Comparison of ENCODE assay signal across 8 cellular contexts in the genomic region with DNA sequence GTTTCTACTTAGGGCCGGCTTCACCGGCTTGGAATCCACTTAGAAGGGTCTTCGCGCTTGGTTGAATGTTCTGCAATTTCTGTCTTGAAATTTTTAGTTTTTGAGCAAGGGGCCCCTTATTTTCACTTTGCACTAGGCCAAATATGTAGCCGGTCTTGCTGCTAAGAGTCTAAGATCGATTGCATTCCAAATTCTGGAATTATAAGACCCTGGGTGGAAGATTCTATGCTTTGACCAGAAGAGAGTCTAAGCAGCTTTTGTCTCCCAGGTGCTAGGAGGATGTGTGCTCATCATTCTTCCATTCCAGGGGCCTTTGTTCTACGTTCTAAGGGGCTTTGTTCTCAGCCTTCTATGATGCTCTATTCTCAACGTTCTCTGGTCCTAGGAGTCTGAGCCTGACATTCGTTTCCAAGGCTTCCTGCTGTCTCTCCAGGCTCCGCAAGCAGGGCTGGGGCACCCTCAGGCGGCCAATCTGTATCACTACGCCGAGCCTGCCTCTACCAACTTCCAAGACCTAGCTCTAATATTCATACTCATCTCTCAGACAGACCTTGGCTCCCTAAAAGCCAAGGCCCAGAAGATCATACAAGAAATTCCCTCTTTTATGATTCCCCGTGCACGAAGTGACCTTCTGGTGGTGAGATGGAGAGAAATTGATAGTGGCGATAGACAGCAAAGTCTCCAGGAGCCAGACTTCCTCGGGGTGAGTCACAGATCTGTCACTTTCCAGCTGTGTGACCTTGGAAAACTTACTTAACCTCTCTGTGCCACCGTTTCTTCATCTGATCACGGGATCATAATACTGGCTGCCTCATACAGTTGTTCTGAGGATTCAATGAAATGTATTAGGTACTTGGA. TPM values are rescaled to one million over a fixed set of nuclear protein-coding genes. Genes with fewer than 3 reads are reported as not detected.
DNase-seq lines count a peak whose midpoint lies in the region; ATAC-seq, FAIRE-seq and TF ChIP-seq lines count a peak whose summit lies in the region.

No MANE protein-coding gene starts in this region.

- no peak overlapping the region for H3K27ac ChIP-seq in H9 (ENCODE audit: insufficient read length, low read depth, low read length)
- peak overlapping the region; percentile 34 for H3K27ac ChIP-seq in keratinocyte (ENCODE audit: control insufficient read depth, insufficient read depth, low read length)

- H2BK5ac ChIP-seq in H9 (ENCODE audit: insufficient read length, low read length) = no peak overlapping the region

- H2BK120ac ChIP-seq in H9 (ENCODE audit: low read depth, low read length, poor library complexity, severe bottlenecking) = no peak overlapping the region

- H3K18ac ChIP-seq in H9 (ENCODE audit: insufficient read length, low read depth, low read length) = no peak overlapping the region

- no peaks in the 10 kb centered on the region for H3K36me3 Mint-ChIP-seq in H9 (ENCODE audit: insufficient read depth in 1 of 3, low read depth in 3 of 3)
- peaks cover 3% of the 10 kb centered on the region for H3K36me3 Mint-ChIP-seq in central memory CD8-positive, alpha-beta T cell (ENCODE audit: insufficient read depth)

- no peaks in the 10 kb centered on the region for H3K4me1 ChIP-seq in H9 (ENCODE audit: insufficient read depth, low read length)
- peaks cover 13% of the 10 kb centered on the region for H3K4me1 ChIP-seq in keratinocyte (ENCODE audit: control insufficient read depth, extremely low read depth, insufficient read depth, low read length)

- H3K27me3 ChIP-seq in H9 (ENCODE audit: insufficient read depth, low read length) = no peaks in the 10 kb centered on the region; the same call in 1 of the 2 replicates
- peaks cover 26% of the 10 kb centered on the region for H3K27me3 ChIP-seq in keratinocyte (ENCODE audit: control insufficient read depth, extremely low read depth, insufficient read depth, low read length)

- H4K20me1 ChIP-seq in H9 (ENCODE audit: control insufficient read depth, insufficient read depth, insufficient read length) (no peaks in the 10 kb centered on the region), keratinocyte (ENCODE audit: control insufficient read depth, extremely low read depth, insufficient read depth, low read length) (no peaks in the 10 kb centered on the region)

- peak overlapping the region; percentile 48 to 83 for H3K4me3 Mint-ChIP-seq in H9
- peak overlapping the region; percentile 76 for H3K4me3 Mint-ChIP-seq in central memory CD8-positive, alpha-beta T cell

- no peak overlapping the region for H3K14ac ChIP-seq in H9 (ENCODE audit: insufficient read depth, low read length)

- H3K9me3 Mint-ChIP-seq in H9 = no peaks in the 10 kb centered on the region; a peak in 1 of 5 replicates
- H3K9me3 Mint-ChIP-seq in central memory CD8-positive, alpha-beta T cell = no peaks in the 10 kb centered on the region

- no peak overlapping the region for H3K23ac ChIP-seq in H9 (ENCODE audit: insufficient read length, low read depth, low read length)

- H2BK20ac ChIP-seq in H9 (ENCODE audit: low read depth, low read length, poor library complexity, severe bottlenecking) = no peak overlapping the region

- peaks cover 40% of the 10 kb centered on the region for H3K27me3 Mint-ChIP-seq in H9 (ENCODE audit: low read depth)
- H3K27me3 Mint-ChIP-seq in central memory CD8-positive, alpha-beta T cell = peaks cover 26% of the 10 kb centered on the region

- TF ChIP-seq CTCF in H9 (conservative IDR thresholded peaks at IDR 0.05) (peak; percentile 96), keratinocyte (optimal IDR thresholded peaks at IDR 0.05 in 1 of 3, IDR thresholded peaks at IDR 0.05 in 1 of 3, conservative IDR thresholded peaks at IDR 0.05 in 1 of 3; ENCODE audit: extremely low read depth in 1 of 3, insufficient read depth in 2 of 3, low read length in 3 of 3) (peak; percentile 93 to 98 (median 94))

- no peak overlapping the region for H2AK5ac ChIP-seq in H9 (ENCODE audit: insufficient read length, low read length)

- H3K79me2 ChIP-seq in H9 (ENCODE audit: insufficient read depth, low read length) (no peaks in the 10 kb centered on the region), keratinocyte (ENCODE audit: control insufficient read depth, insufficient read depth, low read length) (no peaks in the 10 kb centered on the region)

- no peak overlapping the region for H3K4ac ChIP-seq in H9 (ENCODE audit: low read depth, low read length)

- peaks cover 15% of the 10 kb centered on the region for H3K23me2 ChIP-seq in H9 (ENCODE audit: insufficient read length, low read depth, low read length, poor library complexity, severe bottlenecking)

- no peak overlapping the region for H3K56ac ChIP-seq in H9 (ENCODE audit: insufficient read length, low read depth, low read length)

- no peaks in the 10 kb centered on the region for H3K79me1 ChIP-seq in H9 (ENCODE audit: insufficient read depth, low read depth, low read length, poor library complexity, severe bottlenecking)

- H3K9me3 ChIP-seq in H9 (ENCODE audit: control insufficient read depth, low read depth, low read length) (no peaks in the 10 kb centered on the region), keratinocyte (ENCODE audit: control insufficient read depth, low read depth, low read length) (no peaks in the 10 kb centered on the region)

- peaks cover 19 to 22% of the 10 kb centered on the region in 2 experiments for H3K4me1 Mint-ChIP-seq in H9
- H3K4me1 Mint-ChIP-seq in central memory CD8-positive, alpha-beta T cell = peaks cover 22% of the 10 kb centered on the region

- H3K4me3 ChIP-seq in keratinocyte (ENCODE audit: control insufficient read depth in 2 of 3, extremely low read depth in 1 of 3, insufficient read depth in 2 of 3, low read depth in 1 of 3, low read length in 3 of 3) = peak overlapping the region; percentile 27 to 79 (median 68)

- peak; percentile 91 for FAIRE-seq in keratinocyte (lab: Jason Lieb, UNC)

- H3K4me2 ChIP-seq in H9 (ENCODE audit: insufficient read depth, insufficient read length, low read length) (peak overlapping the region; percentile 32), keratinocyte (ENCODE audit: control insufficient read depth, extremely low read depth, insufficient read depth, low read depth, low read length) (peak overlapping the region; percentile 99)

- H3K27ac Mint-ChIP-seq in H9 = peak overlapping the region in 2 of 3 experiments; percentile 72 to 89; a peak in 4 of 7 replicates
- H3K27ac Mint-ChIP-seq in central memory CD8-positive, alpha-beta T cell (ENCODE audit: low read depth) = peak overlapping the region; percentile 69

- no peaks in the 10 kb centered on the region for H3K9me1 ChIP-seq in keratinocyte (ENCODE audit: control insufficient read depth, extremely low read depth, insufficient read depth, low read length)

- H4K8ac ChIP-seq in H9 (replicated peaks; ENCODE audit: insufficient read length, low read depth, low read length) = no peak overlapping the region

- peak; percentile 50 for ATAC-seq in central memory CD8-positive, alpha-beta T cell (replicated peaks; ENCODE audit: extremely low read depth, poor library complexity, severe bottlenecking)
- ATAC-seq in GM21576 (IDR thresholded peaks at IDR 0.05; ENCODE audit: unreplicated experiment) = no peak

- DNase-seq in AG20443 (ENCODE audit: low spot score) (peak; percentile 90), H9 (peak; percentile 90), NCI-H345 (lab: John Stamatoyannopoulos, UW) (peak; percentile 86), keratinocyte (ENCODE audit: low read depth, low spot score) (peak; percentile 67)
- peak; percentile 64 for DNase-seq in activated CD4-positive, CD25-positive, alpha-beta regulatory T cell treated with anti-CD3 and anti-CD28 coated beads, Interleukin-2, amount 50 U/mL, for 72 hours
- DNase-seq in central memory CD8-positive, alpha-beta T cell (ENCODE audit: low spot score in 2 of 2) = peak; percentile 55 to 63
- DNase-seq in stimulated activated CD4-positive, alpha-beta T cell treated with anti-CD3 and anti-CD28 coated beads, Interleukin-12 subunit alpha, Interleukin-12 subunit beta, amount 100 ng/mL, for 24 hours (ENCODE audit: low read depth in 2 of 2) = peak; percentile 51 to 65

- WGBS in H9 (ENCODE audit: extremely low coverage, insufficient read length, low lambda C conversion rate) = no CpG with 5 or more reads among the region's 19 CpGs

- H2BK15ac ChIP-seq in H9 (ENCODE audit: low read depth, low read length) = no peak overlapping the region

- no peak overlapping the region for H4K91ac ChIP-seq in H9 (ENCODE audit: insufficient read length, low read depth, low read length)

- dilution Hi-C loops in keratinocyte (cut with MboI; ENCODE audit: extremely low pct_ligation_motif_present, low sequenced_read_pairs) = no loop called here

- H3K9ac ChIP-seq in H9 (ENCODE audit: extremely low read depth, insufficient read length, low read length) (no peak overlapping the region), keratinocyte (ENCODE audit: control insufficient read depth, extremely low read depth, insufficient read depth, low read length) (peak overlapping the region; percentile 46)

- no peak overlapping the region for H3T11ph ChIP-seq in H9 (ENCODE audit: low read length)

- H2BK12ac ChIP-seq in H9 (ENCODE audit: insufficient read length, low read depth, low read length) = no peak overlapping the region

- no peaks in the 10 kb centered on the region for H3K36me3 ChIP-seq in keratinocyte (ENCODE audit: control insufficient read depth in 2 of 2, extremely low read depth in 1 of 2, insufficient read depth in 2 of 2, low read length in 2 of 2)

- H2AFZ ChIP-seq in H9 (ENCODE audit: low read length) (no peak overlapping the region), keratinocyte (ENCODE audit: control insufficient read depth, low read length) (no peak overlapping the region)

- H4K5ac ChIP-seq in H9 (ENCODE audit: insufficient read length, low read depth, low read length) = no peak overlapping the region

RNA-seq across cellular contexts. Expression of a gene that starts 1.0 kb away (rescaled TPM):
- total RNA-seq in H9 (2021) = 0.87 and 1.1 TPM in 2 replicates
- polyA plus RNA-seq in keratinocyte = 0.03 to 0.14 TPM (median 0.04 TPM) in 3 replicates
- not detected for polyA plus RNA-seq in keratinocyte (2011; ENCODE audit: low read depth)
- 0.09 and 0.11 TPM in 2 replicates for polyA plus RNA-seq in keratinocyte (2011; cell fraction: cytosol; rRNA removed)
- polyA plus RNA-seq in keratinocyte (2011; cell fraction: nucleus; rRNA removed) = 0.11 and 0.28 TPM in 2 replicates
- polyA plus RNA-seq in keratinocyte (2012; ENCODE audit: low replicate concordance) = 0.06 and 0.11 TPM in 2 replicates
- polyA minus RNA-seq in keratinocyte = 0.06 TPM in 1 of 3 replicates, not detected in the others
- polyA minus RNA-seq in keratinocyte (2011; cell fraction: cytosol; rRNA and poly(A)+ RNA removed) = not detected
- not detected in 2 replicates for polyA minus RNA-seq in keratinocyte (2011; cell fraction: nucleus; rRNA and poly(A)+ RNA removed)

RNA-seq across cellular contexts. Expression of a gene that starts 26.0 kb away (rescaled TPM):
- not detected in 2 replicates for total RNA-seq in H9 (2021)
- polyA plus RNA-seq in keratinocyte = not detected in 3 replicates
- polyA plus RNA-seq in keratinocyte (2011; ENCODE audit: low read depth) = not detected
- polyA plus RNA-seq in keratinocyte (2011; cell fraction: cytosol; rRNA removed) = not detected in 2 replicates
- not detected in 2 replicates for polyA plus RNA-seq in keratinocyte (2011; cell fraction: nucleus; rRNA removed)
- polyA plus RNA-seq in keratinocyte (2012; ENCODE audit: low replicate concordance) = not detected in 2 replicates
- polyA minus RNA-seq in keratinocyte = not detected in 3 replicates
- not detected for polyA minus RNA-seq in keratinocyte (2011; cell fraction: cytosol; rRNA and poly(A)+ RNA removed)
- polyA minus RNA-seq in keratinocyte (2011; cell fraction: nucleus; rRNA and poly(A)+ RNA removed) = not detected in 2 replicates

RNA-seq across cellular contexts. Expression of a gene that starts 37.1 kb away (rescaled TPM):
- total RNA-seq in H9 (2021) = not detected in 2 replicates
- 0.08 TPM in 1 of 3 replicates, not detected in the others for polyA plus RNA-seq in keratinocyte
- polyA plus RNA-seq in keratinocyte (2011; ENCODE audit: low read depth) = not detected
- polyA plus RNA-seq in keratinocyte (2011; cell fraction: cytosol; rRNA removed) = not detected in 2 replicates
- not detected in 2 replicates for polyA plus RNA-seq in keratinocyte (2011; cell fraction: nucleus; rRNA removed)
- polyA plus RNA-seq in keratinocyte (2012; ENCODE audit: low replicate concordance) = not detected in 2 replicates
- polyA minus RNA-seq in keratinocyte = not detected in 3 replicates
- not detected for polyA minus RNA-seq in keratinocyte (2011; cell fraction: cytosol; rRNA and poly(A)+ RNA removed)
- polyA minus RNA-seq in keratinocyte (2011; cell fraction: nucleus; rRNA and poly(A)+ RNA removed) = not detected in 2 replicates

RNA-seq across cellular contexts. Expression of a gene that starts 55.0 kb away (rescaled TPM):
- 60.7 and 60.8 TPM in 2 replicates for total RNA-seq in H9 (2021)
- 9.9 to 29.0 TPM (median 13.4 TPM) in 3 replicates for polyA plus RNA-seq in keratinocyte
- 29.0 TPM for polyA plus RNA-seq in keratinocyte (2011; ENCODE audit: low read depth)
- 14.5 and 18.8 TPM in 2 replicates for polyA plus RNA-seq in keratinocyte (2011; cell fraction: cytosol; rRNA removed)
- polyA plus RNA-seq in keratinocyte (2011; cell fraction: nucleus; rRNA removed) = 35.6 and 42.7 TPM in 2 replicates
- 43.1 and 43.3 TPM in 2 replicates for polyA plus RNA-seq in keratinocyte (2012; ENCODE audit: low replicate concordance)
- 20.6 to 53.9 TPM (median 27.4 TPM) in 3 replicates for polyA minus RNA-seq in keratinocyte
- polyA minus RNA-seq in keratinocyte (2011; cell fraction: cytosol; rRNA and poly(A)+ RNA removed) = 31.3 TPM
- polyA minus RNA-seq in keratinocyte (2011; cell fraction: nucleus; rRNA and poly(A)+ RNA removed) = 36.9 and 42.0 TPM in 2 replicates
